In genomic region chr10:120457431-120458172, GRCh38 we compare ENCODE assay signal across 9 cellular contexts. TPM values are rescaled to one million over a fixed set of nuclear protein-coding genes. Genes with fewer than 3 reads are reported as not detected.
A peak's percentile ranks its signal among the peaks of the same experiment; 100 is the strongest.
DNase-seq lines count a peak whose midpoint lies in the region; ATAC-seq and TF ChIP-seq lines count a peak whose summit lies in the region.
"Had no signal": no experiment of that assay in that cellular context is flagged by ENCODE, and none has a peak within 500 bp of the region (broad histone marks: within the 10 kb centered on the region; RNA-seq: fewer than 3 reads in every experiment).

No MANE protein-coding gene starts in this region.

- no peak for DNase-seq in HFF-Myc (ENCODE audit: extremely low read depth, low read depth)
- DNase-seq in MCF 10A (ENCODE audit: unreplicated experiment), result no peak
- no peak for DNase-seq in stomach
- no peak for DNase-seq in GOT3 (lab: John Stamatoyannopoulos, UW)
- DNase-seq in activated CD8-positive, alpha-beta memory T cell treated with anti-CD3 and anti-CD28 coated beads, Interleukin-2, amount 50 U/mL, for 4 hours, result no peak
- DNase-seq in DMS114 treated with DMSO at 0.1 percent for 48 hours (lab: John Stamatoyannopoulos, UW; ENCODE audit: unreplicated experiment), result no peak
- DNase-seq: effector CD4-positive, alpha-beta T cell had no signal

- peak overlapping the region; percentile 56 for H3K4me3 Mint-ChIP-seq in MCF 10A (ENCODE audit: unreplicated experiment)

- ATAC-seq in GM19324 (IDR thresholded peaks at IDR 0.05; ENCODE audit: low FRiP score, unreplicated experiment), result no peak

- no peaks in the 10 kb centered on the region for H3K36me3 ChIP-seq in liver (ENCODE audit: control insufficient read depth in 4 of 4, insufficient read depth in 3 of 4, low read depth in 1 of 4, low read length in 3 of 4)
- no peaks in the 10 kb centered on the region for H3K36me3 ChIP-seq in stomach

- H3K4me1 ChIP-seq in liver (ENCODE audit: control insufficient read depth in 4 of 4, insufficient read depth in 4 of 4, low read length in 3 of 4) (peaks cover 0 to 14% (median 11%) of the 10 kb centered on the region in 4 donors), stomach (peaks cover 15 to 19% (median 17%) of the 10 kb centered on the region in 4 donors)

- H3K27ac ChIP-seq in liver (ENCODE audit: low read depth in 1 of 2, low read length in 2 of 2), result no peak overlapping the region
- H3K27ac ChIP-seq in stomach, result no peak overlapping the region

- no peak for TF ChIP-seq EP300 in stomach (IDR thresholded peaks at IDR 0.05)

- H3K27me3 ChIP-seq in liver (ENCODE audit: control insufficient read depth in 4 of 4, insufficient read depth in 4 of 4, low read length in 3 of 4) (peaks cover 0 to 6% (median 2%) of the 10 kb centered on the region in 4 donors), stomach (peaks cover 0 to 67% (median 29%) of the 10 kb centered on the region in 3 donors)

- no peak overlapping the region for H3K27ac Mint-ChIP-seq in MCF 10A (ENCODE audit: low read depth, unreplicated experiment)

- peaks cover 7% of the 10 kb centered on the region for H3K36me3 Mint-ChIP-seq in MCF 10A (ENCODE audit: insufficient read depth, unreplicated experiment)

- TF ChIP-seq CTCF in HFF-Myc (IDR thresholded peaks at IDR 0.05; ENCODE audit: low read depth, low read length, missing control alignments) (no peak), MCF 10A (IDR thresholded peaks at IDR 0.05; ENCODE audit: unreplicated experiment) (no peak), liver (IDR thresholded peaks at IDR 0.05; ENCODE audit: low read depth, low read length, missing input control) (no peak), stomach (IDR thresholded peaks at IDR 0.05) (no peak)

- peaks cover 40% of the 10 kb centered on the region for H3K27me3 Mint-ChIP-seq in MCF 10A (ENCODE audit: insufficient read depth, unreplicated experiment)

- POLR2A ChIA-PET in MCF 10A (lab: Yijun Ruan, JAX), result no interaction called here

- WGBS in liver, result 20% methylated on average over 52 of the region's 52 CpGs
- WGBS in stomach, 5 donors, result 13 to 20% (median 18%) methylated on average over 37 to 52 of the region's 52 CpGs

- H3K9me3 ChIP-seq in liver (ENCODE audit: control insufficient read depth in 4 of 4, low read length in 3 of 4), result no peaks in the 10 kb centered on the region
- H3K9me3 ChIP-seq in stomach, result no peaks in the 10 kb centered on the region

- no peak overlapping the region for H3K9ac ChIP-seq in liver (ENCODE audit: low read depth in 1 of 2, low read length in 2 of 2)

- TF ChIP-seq RAD21 in liver (IDR thresholded peaks at IDR 0.05), result no peak

- peaks cover 6% of the 10 kb centered on the region for H3K4me1 Mint-ChIP-seq in MCF 10A (ENCODE audit: insufficient read depth, unreplicated experiment)

- intact Hi-C loops in MCF 10A (cut with micrococcal nuclease), result no loop called here
- intact Hi-C loops in stomach (cut with DNase I; ENCODE audit: low total_unique reads), result no loop called here

- no peak for TF ChIP-seq POLR2A in stomach (IDR thresholded peaks at IDR 0.05)

- CTCF ChIA-PET in MCF 10A (lab: Yijun Ruan, JAX), result no interaction called here

- H3K4me3 ChIP-seq in HFF-Myc (replicated peaks; ENCODE audit: low read depth, low read length), result peak overlapping the region; percentile 35
- H3K4me3 ChIP-seq in liver (ENCODE audit: low read depth in 1 of 3, low read length in 3 of 3), result peak overlapping the region in 2 of 3 donors; percentile 43 to 53
- H3K4me3 ChIP-seq in stomach, result peak overlapping the region; percentile 49 to 52 (median 50)

- H3K9me3 Mint-ChIP-seq in MCF 10A (ENCODE audit: unreplicated experiment), result no peaks in the 10 kb centered on the region

- BruUV-seq in MCF 10A (replicated peaks; lab: Mats Ljungman, UMichigan), result no TSS peak

TF ChIP-seq in liver, 16 proteins besides CTCF, POLR2A, EP300 and RAD21:
- TF ChIP-seq ZBTB33 (IDR thresholded peaks at IDR 0.05) (no peak), EGR1 (IDR thresholded peaks at IDR 0.05; ENCODE audit: low read depth in 2 of 2) (no peak), RXRA (IDR thresholded peaks at IDR 0.05) (no peak), JUND (IDR thresholded peaks at IDR 0.05) (no peak), MAX (IDR thresholded peaks at IDR 0.05) (no peak), REST (IDR thresholded peaks at IDR 0.05) (no peak), GABPA (IDR thresholded peaks at IDR 0.05 in 1 of 2, conservative IDR thresholded peaks at IDR 0.05 in 1 of 2) (no peak), SP1 (IDR thresholded peaks at IDR 0.05) (no peak), TAF1 (conservative IDR thresholded peaks at IDR 0.05) (no peak), HNF4G (IDR thresholded peaks at IDR 0.05) (no peak), FOXA1 (IDR thresholded peaks at IDR 0.05) (no peak), HNF4A (conservative IDR thresholded peaks at IDR 0.05) (no peak), ATF3 (IDR thresholded peaks at IDR 0.05) (no peak), YY1 (IDR thresholded peaks at IDR 0.05) (no peak), FOXA2 (IDR thresholded peaks at IDR 0.05) (no peak), NR2F2 (IDR thresholded peaks at IDR 0.05) (no peak)

RNA-seq across cellular contexts. Expression of gene PLPP4, which starts 0.6 kb away (rescaled TPM):
- 0.86 and 1.3 TPM in 2 replicates for total RNA-seq in MCF 10A (2022)
- 1 to 10 TPM in 1 of 2 donors, under 1 TPM in 1; 0.75 to 2.8 TPM for total RNA-seq in liver
- polyA plus RNA-seq in liver, result 1 to 10 TPM in 1 of 2 donors, under 1 TPM in 1; 0.14 to 1.1 TPM
- total RNA-seq in stomach, result not detected
- not detected for polyA plus RNA-seq in stomach
